ENCODE assay signal across 29 cellular contexts in the genomic region with DNA sequence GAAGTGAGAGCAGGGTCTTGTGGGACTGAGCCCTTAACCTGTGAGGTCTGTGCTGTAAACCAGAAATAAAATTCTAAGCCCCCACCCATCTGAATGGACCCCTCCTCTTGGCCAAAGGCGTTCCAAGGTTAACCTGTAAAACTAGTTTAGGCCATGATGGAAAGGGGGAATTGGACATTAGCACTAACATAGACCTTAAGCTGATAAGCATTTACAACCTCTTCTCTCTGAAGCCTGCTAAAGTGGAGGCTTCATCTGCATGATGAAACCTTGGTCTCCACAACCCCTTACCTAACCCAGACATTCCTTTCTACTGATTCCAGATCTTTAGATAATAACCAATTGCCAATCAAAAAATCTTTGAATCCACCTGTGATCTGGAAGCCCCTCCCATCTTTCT. TPM values are rescaled to one million over a fixed set of nuclear protein-coding genes. Genes with fewer than 3 reads are reported as not detected.
"Had no signal": no experiment of that assay in that cellular context is flagged by ENCODE, and none has a peak within 500 bp of the region (broad histone marks: within the 10 kb centered on the region; RNA-seq: fewer than 3 reads in every experiment).

No MANE protein-coding gene starts in this region.

- ATAC-seq: gastrocnemius medialis; left lobe of liver; naive thymus-derived CD4-positive, alpha-beta T cell; psoas muscle; upper lobe of right lung had no signal

- H3K27ac ChIP-seq: coronary artery, gastrocnemius medialis, ovary, psoas muscle, skin epidermis, spleen, stomach, tibial artery, upper lobe of right lung, uterus had no signal

- DNase-seq: dermis blood vessel endothelial cell; effector memory CD4-positive, alpha-beta T cell; erythroblast; foreskin fibroblast; gastrocnemius medialis; head of caudate nucleus; immature natural killer cell; midbrain; naive thymus-derived CD4-positive, alpha-beta T cell; nucleus accumbens; ovary; posterior cingulate gyrus; psoas muscle; spleen; stimulated activated CD4-positive, alpha-beta T cell treated with anti-CD3 and anti-CD28 coated beads, Interleukin-4, amount 100 ng/mL, for 4 hours; stimulated activated naive CD4-positive, alpha-beta T cell; stomach; tibial artery; upper lobe of right lung; uterus had no signal

- H3K9me3 ChIP-seq: gastrocnemius medialis, ovary, psoas muscle, spleen, stomach, tibial artery, upper lobe of right lung, uterus had no signal

- H3K4me1 Mint-ChIP-seq: nephron had no signal

- H3K4me3 Mint-ChIP-seq: immature natural killer cell; memory B cell; naive thymus-derived CD4-positive, alpha-beta T cell; nephron had no signal

- H3K27ac Mint-ChIP-seq: immature natural killer cell; memory B cell; naive thymus-derived CD4-positive, alpha-beta T cell had no signal

- H3K36me3 ChIP-seq: gastrocnemius medialis, ovary, spleen, stomach, tibial artery, upper lobe of right lung, uterus had no signal

- H3K36me3 Mint-ChIP-seq: immature natural killer cell; memory B cell; naive thymus-derived CD4-positive, alpha-beta T cell had no signal

- H3K9me3 Mint-ChIP-seq: immature natural killer cell; memory B cell; naive thymus-derived CD4-positive, alpha-beta T cell; nephron had no signal

- H3K4me1 ChIP-seq: gastrocnemius medialis, tibial artery, upper lobe of right lung, uterus had no signal

- H3K27me3 ChIP-seq: ovary, spleen, stomach, upper lobe of right lung, uterus had no signal

- H3K4me3 ChIP-seq: coronary artery, gastrocnemius medialis, lung, ovary, psoas muscle, skin epidermis, spleen, stomach, tibial artery, upper lobe of right lung, uterus had no signal

RNA-seq across cellular contexts. Expression of gene WFDC2, which starts 27.8 kb away (rescaled TPM):
- total RNA-seq: dermis blood vessel endothelial cell, gastrocnemius medialis, glomerular endothelial cell, liver had no signal
- polyA plus RNA-seq: immature natural killer cell; keratinocyte; naive thymus-derived CD4-positive, alpha-beta T cell had no signal
